Comparison of ENCODE assay signal across 12 cellular contexts in genomic region chr11:359181-359714, GRCh38. TPM values are rescaled to one million over a fixed set of nuclear protein-coding genes. Genes with fewer than 3 reads are reported as not detected.
A peak's percentile ranks its signal among the peaks of the same experiment; 100 is the strongest.
DNase-seq lines count a peak whose midpoint lies in the region; ATAC-seq and TF ChIP-seq lines count a peak whose summit lies in the region.
"Had no signal": no experiment of that assay in that cellular context is flagged by ENCODE, and none has a peak within 500 bp of the region (broad histone marks: within the 10 kb centered on the region; RNA-seq: fewer than 3 reads in every experiment).

No MANE protein-coding gene starts in this region.

- CTCF ChIA-PET in RWPE1 (lab: Yijun Ruan, JAX) (interaction anchor here (0.5 to 1.1 kb wide), 2 partner anchors 19 to 47 kb away, joined by 3 read pairs; no protein-coding TSS in a partner anchor), MCF 10A (lab: Yijun Ruan, JAX) (interaction anchor here (0.6 to 6.7 kb wide), 4 partner anchors 54 to 117 kb away, joined by 3 to 68 read pairs (median 4); partner anchors contain the start of gene IFITM2)

- no peaks in the 10 kb centered on the region for H3K9me3 Mint-ChIP-seq in MCF 10A (ENCODE audit: unreplicated experiment)

- peaks cover 11% of the 10 kb centered on the region for H3K27me3 Mint-ChIP-seq in MCF 10A (ENCODE audit: insufficient read depth, unreplicated experiment)

- peak; percentile 59 for DNase-seq in activated CD4-positive, alpha-beta T cell treated with anti-CD3 and anti-CD28 coated beads for 48 hours
- DNase-seq in activated CD4-positive, alpha-beta T cell treated with anti-CD3 and anti-CD28 coated beads for 1 hour = no peak
- peak; percentile 52 for DNase-seq in RWPE1 (ENCODE audit: low spot score)
- DNase-seq in MCF 10A (ENCODE audit: unreplicated experiment) = peak; percentile 47
- peak; percentile 51 for DNase-seq in sciatic nerve (ENCODE audit: low spot score)
- DNase-seq: NCI-H2107 had no signal

- no TSS peak for BruUV-seq in MCF 10A (replicated peaks; lab: Mats Ljungman, UMichigan)

- TF ChIP-seq CTCF in RWPE1 (conservative IDR thresholded peaks at IDR 0.05; ENCODE audit: low read depth) (no peak), MCF 10A (IDR thresholded peaks at IDR 0.05; ENCODE audit: unreplicated experiment) (no peak)

- H3K36me3 Mint-ChIP-seq in MCF 10A (ENCODE audit: insufficient read depth, unreplicated experiment) = no peaks in the 10 kb centered on the region

- POLR2A ChIA-PET in RWPE1 (lab: Yijun Ruan, JAX; ENCODE audit: low non-redundant PET) = interaction anchor here (0.5 to 0.8 kb wide), 2 partner anchors 90 to 159 kb away, joined by 3 read pairs; no protein-coding TSS in a partner anchor
- POLR2A ChIA-PET in MCF 10A (lab: Yijun Ruan, JAX) = interaction anchor here (1.1 to 1.5 kb wide), 3 partner anchors 42 to 161 kb away, joined by 3 to 6 read pairs (median 4); partner anchors contain the start of genes BET1L and RIC8A

- H3K4me1 Mint-ChIP-seq in MCF 10A (ENCODE audit: insufficient read depth, unreplicated experiment) = peaks cover 7% of the 10 kb centered on the region

- ATAC-seq in sciatic nerve = no peak
- no peak for ATAC-seq in HG02973 (IDR thresholded peaks at IDR 0.05; ENCODE audit: unreplicated experiment)
- ATAC-seq in HG02798 (IDR thresholded peaks at IDR 0.05; ENCODE audit: poor library complexity, unreplicated experiment) = no peak
- ATAC-seq in GM19397 (IDR thresholded peaks at IDR 0.05; ENCODE audit: unreplicated experiment) = no peak

- no peak overlapping the region for H3K4me3 Mint-ChIP-seq in MCF 10A (ENCODE audit: unreplicated experiment)

- intact Hi-C loops in MCF 10A (cut with micrococcal nuclease) (no loop called here), sciatic nerve (cut with DNase I) (no loop called here)

- no peak overlapping the region for H3K27ac Mint-ChIP-seq in MCF 10A (ENCODE audit: low read depth, unreplicated experiment)

- H3K27ac ChIP-seq in RWPE1 = peak overlapping the region; percentile 39
- H3K27ac ChIP-seq: neutrophil, uterus had no signal

RNA-seq across cellular contexts. Expression of gene B4GALNT4, which starts 10.1 kb away (rescaled TPM):
- total RNA-seq in MCF 10A (2022) = 20.0 and 25.9 TPM in 2 replicates
- 32.2 TPM for total RNA-seq in sciatic nerve

RNA-seq across cellular contexts. Expression of gene PKP3, which starts 34.8 kb away (rescaled TPM):
- total RNA-seq in MCF 10A (2022) (129 and 177 TPM in 2 replicates), sciatic nerve (0.49 TPM)
- total RNA-seq: A673 had no signal

RNA-seq across cellular contexts. Expression of gene IFITM3, which starts 38.6 kb away (rescaled TPM):
- total RNA-seq in MCF 10A (2022) (415 and 497 TPM in 2 replicates), sciatic nerve (1,044 TPM)

RNA-seq across cellular contexts. Expression of gene IFITM1, which starts 45.4 kb away (rescaled TPM):
- total RNA-seq in MCF 10A (2022) = 1.8 and 4.8 TPM in 2 replicates
- total RNA-seq in sciatic nerve = 344 TPM

RNA-seq across cellular contexts. Expression of gene IFITM2, which starts 51.6 kb away (rescaled TPM):
- total RNA-seq in MCF 10A (2022) (288 and 314 TPM in 2 replicates), sciatic nerve (853 TPM)

Comparison
In these comparisons a context has a peak if more than half of its experiments do, and no peak if none do; other contexts are left out.
1. RNA of gene PKP3, which starts 34.8 kb away (total RNA-seq): 129 to 177 TPM in MCF 10A; 0.49 TPM in sciatic nerve (single experiment); every median in the first group is over 10 times any median in the second.